In genomic region chr3:45080824-45081223, GRCh38 we compare ENCODE assay signal across 2 cellular contexts.
TF ChIP-seq lines count a peak whose summit lies in the region.

No MANE protein-coding gene starts in this region.

TF ChIP-seq in HCT116, 20 proteins besides CTCF, POLR2A, EP300 and RAD21:
- TF ChIP-seq ZFX (IDR thresholded peaks at IDR 0.05) (no peak), FOSL1 (IDR thresholded peaks at IDR 0.05; ENCODE audit: low read depth) (no peak), EZH2 (IDR thresholded peaks at IDR 0.05) (no peak), TCF7L2 (IDR thresholded peaks at IDR 0.05; ENCODE audit: borderline replicate concordance, extremely low read depth, insufficient read depth, insufficient read length) (no peak), ATF3 (IDR thresholded peaks at IDR 0.05) (no peak), CBX3 (IDR thresholded peaks at IDR 0.05; ENCODE audit: low read depth) (peak; percentile 66; the same call in 1 of the 2 replicates), SIN3A (IDR thresholded peaks at IDR 0.05; ENCODE audit: low read depth) (peak; percentile 60), ZBTB33 (IDR thresholded peaks at IDR 0.05; ENCODE audit: extremely low read depth, insufficient replicate concordance, low read length) (no peak), ZNF274 (IDR thresholded peaks at IDR 0.05; ENCODE audit: low read depth, low read length) (no peak), ELF1 (IDR thresholded peaks at IDR 0.05; ENCODE audit: borderline replicate concordance, low read depth) (no peak), EGR1 (IDR thresholded peaks at IDR 0.05; ENCODE audit: low read depth) (no peak), EZH2phosphoT487 (IDR thresholded peaks at IDR 0.05; ENCODE audit: borderline replicate concordance) (no peak), POLR2AphosphoS5 (IDR thresholded peaks at IDR 0.05; ENCODE audit: low read depth, low read length) (0 out of 2 replicates have a peak, but pooled peaks have one; percentile 4), SP1 (IDR thresholded peaks at IDR 0.05; ENCODE audit: low read depth) (no peak), JUND (IDR thresholded peaks at IDR 0.05) (peak; percentile 47; the same call in 1 of the 2 replicates), SRF (IDR thresholded peaks at IDR 0.05; ENCODE audit: low read depth) (no peak), CEBPB (IDR thresholded peaks at IDR 0.05; ENCODE audit: low read depth) (0 out of 2 replicates have a peak, but pooled peaks have one; percentile 8), YY1 (IDR thresholded peaks at IDR 0.05; ENCODE audit: extremely low read depth, insufficient replicate concordance, low read depth, low read length) (no peak)
- TF ChIP-seq, protein P1, sequence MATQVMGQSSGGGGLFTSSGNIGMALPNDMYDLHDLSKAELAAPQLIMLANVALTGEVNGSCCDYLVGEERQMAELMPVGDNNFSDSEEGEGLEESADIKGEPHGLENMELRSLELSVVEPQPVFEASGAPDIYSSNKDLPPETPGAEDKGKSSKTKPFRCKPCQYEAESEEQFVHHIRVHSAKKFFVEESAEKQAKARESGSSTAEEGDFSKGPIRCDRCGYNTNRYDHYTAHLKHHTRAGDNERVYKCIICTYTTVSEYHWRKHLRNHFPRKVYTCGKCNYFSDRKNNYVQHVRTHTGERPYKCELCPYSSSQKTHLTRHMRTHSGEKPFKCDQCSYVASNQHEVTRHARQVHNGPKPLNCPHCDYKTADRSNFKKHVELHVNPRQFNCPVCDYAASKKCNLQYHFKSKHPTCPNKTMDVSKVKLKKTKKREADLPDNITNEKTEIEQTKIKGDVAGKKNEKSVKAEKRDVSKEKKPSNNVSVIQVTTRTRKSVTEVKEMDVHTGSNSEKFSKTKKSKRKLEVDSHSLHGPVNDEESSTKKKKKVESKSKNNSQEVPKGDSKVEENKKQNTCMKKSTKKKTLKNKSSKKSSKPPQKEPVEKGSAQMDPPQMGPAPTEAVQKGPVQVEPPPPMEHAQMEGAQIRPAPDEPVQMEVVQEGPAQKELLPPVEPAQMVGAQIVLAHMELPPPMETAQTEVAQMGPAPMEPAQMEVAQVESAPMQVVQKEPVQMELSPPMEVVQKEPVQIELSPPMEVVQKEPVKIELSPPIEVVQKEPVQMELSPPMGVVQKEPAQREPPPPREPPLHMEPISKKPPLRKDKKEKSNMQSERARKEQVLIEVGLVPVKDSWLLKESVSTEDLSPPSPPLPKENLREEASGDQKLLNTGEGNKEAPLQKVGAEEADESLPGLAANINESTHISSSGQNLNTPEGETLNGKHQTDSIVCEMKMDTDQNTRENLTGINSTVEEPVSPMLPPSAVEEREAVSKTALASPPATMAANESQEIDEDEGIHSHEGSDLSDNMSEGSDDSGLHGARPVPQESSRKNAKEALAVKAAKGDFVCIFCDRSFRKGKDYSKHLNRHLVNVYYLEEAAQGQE (IDR thresholded peaks at IDR 0.05; ENCODE audit: low read depth), result no peak
- TF ChIP-seq, protein P2, sequence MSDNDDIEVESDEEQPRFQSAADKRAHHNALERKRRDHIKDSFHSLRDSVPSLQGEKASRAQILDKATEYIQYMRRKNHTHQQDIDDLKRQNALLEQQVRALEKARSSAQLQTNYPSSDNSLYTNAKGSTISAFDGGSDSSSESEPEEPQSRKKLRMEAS (IDR thresholded peaks at IDR 0.05), result no peak

TF ChIP-seq in IMR-90, 13 proteins besides CTCF, POLR2A, EP300 and RAD21:
- TF ChIP-seq MAZ (IDR thresholded peaks at IDR 0.05; ENCODE audit: borderline replicate concordance, low read depth, low read length), result no peak
- no peak for TF ChIP-seq MXI1 (IDR thresholded peaks at IDR 0.05; ENCODE audit: borderline replicate concordance, low read depth, low read length)
